In genomic region chr2:156483741-156484173, GRCh38 we compare ENCODE assay signal across 19 cellular contexts. TPM values are rescaled to one million over a fixed set of nuclear protein-coding genes. Genes with fewer than 3 reads are reported as not detected.
DNase-seq lines count a peak whose midpoint lies in the region; ATAC-seq and TF ChIP-seq lines count a peak whose summit lies in the region.
"Had no signal": no experiment of that assay in that cellular context is flagged by ENCODE, and none has a peak within 500 bp of the region (broad histone marks: within the 10 kb centered on the region; RNA-seq: fewer than 3 reads in every experiment).

No MANE protein-coding gene starts in this region.

- ATAC-seq in GM18517 (IDR thresholded peaks at IDR 0.05; ENCODE audit: unreplicated experiment) = no peak
- ATAC-seq: natural killer cell treated with Interleukin-12 subunit alpha and Interleukin-12 subunit beta and Interleukin-15 and Interleukin-18, amount 100 ng/mL, for 72 hours had no signal

- H2AFZ ChIP-seq in hepatocyte = no peak overlapping the region

- H3K4me1 ChIP-seq in hepatocyte (ENCODE audit: insufficient read depth) (no peaks in the 10 kb centered on the region), adrenal gland (replicated peaks in 1 of 2) (peaks cover 0 to 9% of the 10 kb centered on the region in 2 donors)

- TF ChIP-seq CTCF in 22Rv1 (IDR thresholded peaks at IDR 0.05) = no peak
- no peak for TF ChIP-seq CTCF in hepatocyte (IDR thresholded peaks at IDR 0.05; ENCODE audit: poor library complexity)
- no peak for TF ChIP-seq CTCF in adrenal gland (IDR thresholded peaks at IDR 0.05)

- H3K4me2 ChIP-seq in hepatocyte = peak overlapping the region; percentile 27

- WGBS in hepatocyte (ENCODE audit: low lambda C conversion rate, missing lambda C conversion rate) = 39% methylated on average over 3 of the region's 3 CpGs
- WGBS in adrenal gland, 4 donors = 60 to 72% (median 68%) methylated on average over 3 of the region's 3 CpGs

- no peak for TF ChIP-seq POLR2A in adrenal gland (IDR thresholded peaks at IDR 0.05)

- no peaks in the 10 kb centered on the region for H3K9me2 ChIP-seq in hepatocyte (replicated peaks; ENCODE audit: insufficient read depth)

- H3K36me3 ChIP-seq in hepatocyte (replicated peaks; ENCODE audit: insufficient read depth, low read depth) (no peaks in the 10 kb centered on the region), adrenal gland (replicated peaks in 1 of 2) (no peaks in the 10 kb centered on the region)
- H3K36me3 ChIP-seq: vagina had no signal

- no peak overlapping the region for H3K4me3 ChIP-seq in hepatocyte
- no peak overlapping the region for H3K4me3 ChIP-seq in adrenal gland
- H3K4me3 ChIP-seq: vagina had no signal

- peak overlapping the region; percentile 12; the same call in 1 of the 2 replicates for H3K27ac ChIP-seq in 22Rv1
- H3K27ac ChIP-seq in hepatocyte = peak overlapping the region; percentile 12
- H3K27ac ChIP-seq in adrenal gland = no peak overlapping the region
- H3K27ac ChIP-seq: vagina had no signal

- no peaks in the 10 kb centered on the region for H3K9me3 ChIP-seq in hepatocyte (ENCODE audit: low read depth)
- no peaks in the 10 kb centered on the region for H3K9me3 ChIP-seq in adrenal gland (replicated peaks in 1 of 3)
- H3K9me3 ChIP-seq: vagina had no signal

- H3K27me3 ChIP-seq in hepatocyte = no peaks in the 10 kb centered on the region
- no peaks in the 10 kb centered on the region for H3K27me3 ChIP-seq in adrenal gland
- H3K27me3 ChIP-seq: vagina had no signal

- peaks cover 16% of the 10 kb centered on the region for H3K79me2 ChIP-seq in hepatocyte

- CTCF ChIA-PET in HEK293T (lab: Yijun Ruan, JAX) = no interaction called here

- POLR2A ChIA-PET in HEK293T (lab: Yijun Ruan, JAX) = no interaction called here

- intact Hi-C loops in adrenal gland (cut with DNase I) = no loop called here

- no peaks in the 10 kb centered on the region for H4K20me1 ChIP-seq in hepatocyte (ENCODE audit: insufficient read depth, poor library complexity, severe bottlenecking)

- DNase-seq in HEK293T (ENCODE audit: extremely low spot score) = no peak
- DNase-seq in astrocyte of the hippocampus (ENCODE audit: low read depth, low spot score) = peak; percentile 40
- peak; percentile 22 for DNase-seq in hepatocyte (ENCODE audit: low spot score)
- DNase-seq in NCI-H2196 treated with DMSO at 0.1 percent for 48 hours (lab: John Stamatoyannopoulos, UW; ENCODE audit: unreplicated experiment) = no peak
- DNase-seq in activated gamma-delta T cell (lab: John Stamatoyannopoulos, UW) = no peak
- DNase-seq in adrenal gland = no peak
- DNase-seq: activated CD4-positive, alpha-beta T cell treated with anti-CD3 and anti-CD28 coated beads, Interleukin-2, amount 50 U/mL, for 1 hour; activated naive CD8-positive, alpha-beta T cell treated with anti-CD3 and anti-CD28 coated beads, Interleukin-2, amount 10 ng/mL, durations not matched to agents 7 days and 5 days; activated T-cell treated with anti-CD3 and anti-CD28 coated beads, Interleukin-2, amount 50 U/mL, for 24 hours; caudate nucleus; Karpas-422; NCI-H1436 treated with DMSO at 0.1 percent for 48 hours; NCI-H345; retina; T-helper 9 cell had no signal

TF ChIP-seq in HEK293T, 16 proteins besides CTCF, POLR2A, EP300 and RAD21:
- no peak for TF ChIP-seq SUZ12 (IDR thresholded peaks at IDR 0.05)
- peak; percentile 67 for TF ChIP-seq ZNF384 (IDR thresholded peaks at IDR 0.05)
- TF ChIP-seq FOXA1 (IDR thresholded peaks at IDR 0.05) = no peak
- no peak for TF ChIP-seq SP1 (IDR thresholded peaks at IDR 0.05)

RNA-seq across cellular contexts. Expression of gene GPD2, which starts 47.6 kb away (rescaled TPM):
- total RNA-seq in hepatocyte (63.7 and 71.7 TPM in 2 replicates), adrenal gland (10 to 100 TPM; 10.7 to 33.8 (median 16.2) TPM)
- polyA plus RNA-seq in hepatocyte (6.7 and 10.8 TPM in 2 replicates), adrenal gland (10 to 100 TPM in 1 of 3 donors, 1 to 10 TPM in 2; 4.5 to 14.0 (median 5.0) TPM)

Comparison
In these comparisons a context has a peak if more than half of its experiments do, and no peak if none do; other contexts are left out.
1. H3K27ac ChIP-seq: peak in 22Rv1 (single experiment) and hepatocyte (single experiment); none in adrenal gland (0 of 5).
2. DNase-seq: peak in astrocyte of the hippocampus (single experiment) and hepatocyte (single experiment); none in HEK293T (single experiment), NCI-H2196 treated with DMSO at 0.1 percent for 48 hours (single experiment), activated gamma-delta T cell (single experiment) and adrenal gland (0 of 7).